In the genomic region with DNA sequence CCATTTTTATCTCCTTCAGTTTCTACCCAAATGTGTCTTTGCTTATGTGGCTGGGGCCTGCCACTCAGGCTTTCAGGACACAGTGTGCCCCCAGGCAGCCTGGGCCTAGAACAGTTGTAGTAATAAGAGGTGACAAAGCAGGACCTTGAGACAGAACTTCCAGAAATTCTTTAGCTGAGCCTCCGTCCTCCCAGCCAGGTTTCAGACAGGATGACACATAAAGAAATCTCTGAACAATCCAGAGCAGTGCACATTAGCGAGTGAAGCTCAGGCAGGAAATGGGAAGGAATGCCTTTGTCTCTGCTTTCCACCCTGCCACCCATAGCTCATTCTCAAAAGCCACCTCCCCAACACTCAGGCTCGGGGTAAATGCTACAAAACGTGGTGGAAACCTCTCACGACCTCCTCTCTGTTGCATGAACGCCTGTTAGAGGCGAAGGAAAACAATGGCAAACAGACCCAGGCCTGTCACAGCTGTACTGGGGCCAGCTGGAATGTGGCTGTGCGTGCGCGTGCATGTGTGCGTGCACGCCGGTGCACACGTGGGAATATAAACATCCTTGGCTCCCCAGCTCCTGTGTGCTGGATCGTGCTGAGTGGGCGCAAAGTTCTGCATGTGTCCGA, we compare ENCODE assay signal across 8 cellular contexts.
DNase-seq lines count a peak whose midpoint lies in the region; ATAC-seq and TF ChIP-seq lines count a peak whose summit lies in the region.

No MANE protein-coding gene starts in this region.

- no peak overlapping the region for H3K4me3 Mint-ChIP-seq in chondrocyte (ENCODE audit: unreplicated experiment)
- H3K4me3 Mint-ChIP-seq in osteocyte (ENCODE audit: unreplicated experiment): no peak overlapping the region

- H3K4me1 Mint-ChIP-seq in chondrocyte (ENCODE audit: low read depth) (peaks cover 42% of the 10 kb centered on the region), osteocyte (ENCODE audit: unreplicated experiment) (peaks cover 38% of the 10 kb centered on the region)

- no peaks in the 10 kb centered on the region for H3K27me3 Mint-ChIP-seq in chondrocyte (ENCODE audit: low read depth)
- H3K27me3 Mint-ChIP-seq in osteocyte (ENCODE audit: unreplicated experiment): no peaks in the 10 kb centered on the region

- no peak for TF ChIP-seq CTCF in chondrocyte (IDR thresholded peaks at IDR 0.05)
- no peak for TF ChIP-seq CTCF in osteocyte (IDR thresholded peaks at IDR 0.05)

- H3K36me3 Mint-ChIP-seq in chondrocyte (ENCODE audit: low read depth): no peaks in the 10 kb centered on the region
- no peaks in the 10 kb centered on the region for H3K36me3 Mint-ChIP-seq in osteocyte (ENCODE audit: unreplicated experiment)

- ATAC-seq in HG03159 (IDR thresholded peaks at IDR 0.05; ENCODE audit: unreplicated experiment): peak; percentile 11
- no peak for ATAC-seq in GM18867 (IDR thresholded peaks at IDR 0.05; ENCODE audit: unreplicated experiment)

- DNase-seq in GM04504 (ENCODE audit: low read depth) (peak; percentile 67), chondrocyte (ENCODE audit: low spot score) (no peak), osteocyte (ENCODE audit: extremely low spot score, unreplicated experiment) (no peak), globus pallidus (ENCODE audit: low spot score) (no peak), dedifferentiated amniotic fluid mesenchymal stem cell (ENCODE audit: extremely low spot score) (no peak)
- no peak for DNase-seq in activated CD8-positive, alpha-beta memory T cell treated with anti-CD3 and anti-CD28 coated beads, Interleukin-2, amount 50 U/mL, for 4 hours

- H3K9me3 Mint-ChIP-seq in chondrocyte (ENCODE audit: low read depth) (no peaks in the 10 kb centered on the region), osteocyte (ENCODE audit: unreplicated experiment) (no peaks in the 10 kb centered on the region)

- peak overlapping the region; percentile 86 for H3K27ac Mint-ChIP-seq in chondrocyte (ENCODE audit: unreplicated experiment)
- H3K27ac Mint-ChIP-seq in osteocyte (ENCODE audit: unreplicated experiment): peak overlapping the region; percentile 77
